Comparison of ENCODE assay signal across 12 cellular contexts in the genomic region with DNA sequence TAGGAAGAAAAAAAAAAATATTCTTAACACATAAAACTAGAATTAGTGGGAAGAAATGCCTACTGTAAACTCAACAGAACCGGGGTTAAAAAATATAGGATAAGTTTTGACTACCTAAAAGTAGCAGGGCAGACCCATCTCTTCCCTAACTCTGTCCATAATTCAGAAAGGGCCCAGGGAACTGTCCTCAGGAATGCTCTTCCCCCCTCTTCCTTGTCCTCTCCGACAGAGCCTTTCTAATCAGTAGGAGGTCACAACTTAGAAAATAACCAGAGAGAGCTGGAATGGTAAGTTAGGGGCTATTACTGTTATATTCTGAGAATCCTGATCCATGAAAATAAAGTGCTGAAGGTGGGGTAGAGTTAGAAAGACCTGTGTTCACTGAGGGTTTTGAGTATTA. TPM values are rescaled to one million over a fixed set of nuclear protein-coding genes. Genes with fewer than 3 reads are reported as not detected.
DNase-seq lines count a peak whose midpoint lies in the region; ATAC-seq and FAIRE-seq lines count a peak whose summit lies in the region.
"Had no signal": no experiment of that assay in that cellular context is flagged by ENCODE, and none has a peak within 500 bp of the region (broad histone marks: within the 10 kb centered on the region; RNA-seq: fewer than 3 reads in every experiment).

No MANE protein-coding gene starts in this region.

- H3K4me1 ChIP-seq in BLaER1 treated with 17β-estradiol and CSF1 and Interleukin-3, amounts not matched to agents 10 nM and 100 nM: peaks cover 60 to 78% (median 72%) of the 10 kb centered on the region in 10 experiments

- peaks cover 8 to 27% (median 15%) of the 10 kb centered on the region in 11 experiments; a peak in 15 of 22 replicates for H3K36me3 ChIP-seq in BLaER1 treated with 17β-estradiol and CSF1 and Interleukin-3, amounts not matched to agents 10 nM and 100 nM
- H3K36me3 ChIP-seq in H7 (replicated peaks; ENCODE audit: control insufficient read depth, insufficient read depth, low read length): no peaks in the 10 kb centered on the region

- H3K9me3 ChIP-seq in BLaER1 treated with 17β-estradiol and CSF1 and Interleukin-3, amounts not matched to agents 10 nM and 100 nM (replicated peaks in 1 of 11): no peaks in the 10 kb centered on the region

- DNase-seq in H7: peak; percentile 39
- no peak for DNase-seq in central memory CD8-positive, alpha-beta T cell (ENCODE audit: low spot score in 2 of 2)
- no peak for DNase-seq in natural killer cell treated with Interleukin-12 subunit alpha and Interleukin-12 subunit beta and Interleukin-15 and Interleukin-18, amount 100 ng/mL, for 72 hours (ENCODE audit: low spot score)
- DNase-seq in effector CD8-positive, alpha-beta T cell (lab: John Stamatoyannopoulos, UW): no peak
- no peak for DNase-seq in NCI-H2107 (lab: John Stamatoyannopoulos, UW)
- DNase-seq in HTR-8/SVneo (ENCODE audit: insufficient read length, low spot score): no peak
- DNase-seq: NCI-H1694 treated with DMSO at 0.1 percent for 48 hours, NCI-H524, occipital lobe, PC-9 had no signal

- H3K9ac ChIP-seq in BLaER1 treated with 17β-estradiol and CSF1 and Interleukin-3, amounts not matched to agents 10 nM and 100 nM: peak overlapping the region; percentile 30 to 80 (median 62); a peak in 21 of 22 replicates

- peak overlapping the region; percentile 71 for H3K27ac Mint-ChIP-seq in central memory CD8-positive, alpha-beta T cell (ENCODE audit: low read depth)
- H3K27ac Mint-ChIP-seq in natural killer cell treated with Interleukin-12 subunit alpha and Interleukin-12 subunit beta and Interleukin-15 and Interleukin-18, amount 100 ng/mL, for 72 hours: peak overlapping the region; percentile 92 to 97

- ATAC-seq in central memory CD8-positive, alpha-beta T cell (replicated peaks; ENCODE audit: extremely low read depth, poor library complexity, severe bottlenecking): no peak
- ATAC-seq in natural killer cell treated with Interleukin-12 subunit alpha and Interleukin-12 subunit beta and Interleukin-15 and Interleukin-18, amount 100 ng/mL, for 72 hours: no peak
- no peak for ATAC-seq in HG02763 (IDR thresholded peaks at IDR 0.05; ENCODE audit: unreplicated experiment)

- peak overlapping the region; percentile 73 to 92 (median 88); a peak in 20 of 22 replicates for H3K27ac ChIP-seq in BLaER1 treated with 17β-estradiol and CSF1 and Interleukin-3, amounts not matched to agents 10 nM and 100 nM
- H3K27ac ChIP-seq: PC-9 had no signal

- H3K9me3 Mint-ChIP-seq in central memory CD8-positive, alpha-beta T cell: no peaks in the 10 kb centered on the region
- no peaks in the 10 kb centered on the region for H3K9me3 Mint-ChIP-seq in natural killer cell treated with Interleukin-12 subunit alpha and Interleukin-12 subunit beta and Interleukin-15 and Interleukin-18, amount 100 ng/mL, for 72 hours

- peaks cover 0 to 61% (median 6%) of the 10 kb centered on the region in 11 experiments; a peak in 11 of 22 replicates for H4K20me1 ChIP-seq in BLaER1 treated with 17β-estradiol and CSF1 and Interleukin-3, amounts not matched to agents 10 nM and 100 nM

- no peaks in the 10 kb centered on the region for H3K27me3 ChIP-seq in BLaER1 treated with 17β-estradiol and CSF1 and Interleukin-3, amounts not matched to agents 10 nM and 100 nM
- H3K27me3 ChIP-seq in H7 (ENCODE audit: control insufficient read depth, insufficient read depth, low read length): no peaks in the 10 kb centered on the region

- peak overlapping the region; percentile 71 to 90 (median 84) for H3K4me2 ChIP-seq in BLaER1 treated with 17β-estradiol and CSF1 and Interleukin-3, amounts not matched to agents 10 nM and 100 nM
- H3K4me2 ChIP-seq: PC-9 had no signal

- H3K4me3 Mint-ChIP-seq in central memory CD8-positive, alpha-beta T cell: no peak overlapping the region
- H3K4me3 Mint-ChIP-seq in natural killer cell treated with Interleukin-12 subunit alpha and Interleukin-12 subunit beta and Interleukin-15 and Interleukin-18, amount 100 ng/mL, for 72 hours: peak overlapping the region; percentile 46

- no peak for FAIRE-seq in HTR-8/SVneo (lab: Jason Lieb, UNC)

- H3K4me1 Mint-ChIP-seq in central memory CD8-positive, alpha-beta T cell: peaks cover 77% of the 10 kb centered on the region
- H3K4me1 Mint-ChIP-seq in natural killer cell treated with Interleukin-12 subunit alpha and Interleukin-12 subunit beta and Interleukin-15 and Interleukin-18, amount 100 ng/mL, for 72 hours (ENCODE audit: low read depth in 2 of 2): peaks cover 66 to 78% of the 10 kb centered on the region in 2 donors

- H3K4me3 ChIP-seq in BLaER1 treated with 17β-estradiol and CSF1 and Interleukin-3, amounts not matched to agents 10 nM and 100 nM: peak overlapping the region in 6 of 10 experiments; percentile 3 to 37 (median 20); a peak in 7 of 20 replicates
- no peak overlapping the region for H3K4me3 ChIP-seq in H7 (ENCODE audit: insufficient read depth, low read depth, low read length)
- H3K4me3 ChIP-seq: PC-9 had no signal

- H3K36me3 Mint-ChIP-seq in central memory CD8-positive, alpha-beta T cell (ENCODE audit: insufficient read depth): peaks cover 12% of the 10 kb centered on the region
- H3K36me3 Mint-ChIP-seq in natural killer cell treated with Interleukin-12 subunit alpha and Interleukin-12 subunit beta and Interleukin-15 and Interleukin-18, amount 100 ng/mL, for 72 hours: peaks cover 7% of the 10 kb centered on the region

- no peaks in the 10 kb centered on the region for H3K27me3 Mint-ChIP-seq in central memory CD8-positive, alpha-beta T cell
- no peaks in the 10 kb centered on the region for H3K27me3 Mint-ChIP-seq in natural killer cell treated with Interleukin-12 subunit alpha and Interleukin-12 subunit beta and Interleukin-15 and Interleukin-18, amount 100 ng/mL, for 72 hours

RNA-seq across cellular contexts. Expression of a gene that starts 22.2 kb away (rescaled TPM):
- 15.0 and 19.8 TPM in 2 replicates for total RNA-seq in H7 (2014; rRNA removed; shearing (Covaris generic))
- 100 to 1,000 TPM; 141 to 195 TPM for total RNA-seq in natural killer cell treated with Interleukin-12 subunit alpha and Interleukin-12 subunit beta and Interleukin-15 and Interleukin-18, amount 100 ng/mL, for 72 hours
